8 cellular contexts compared by ENCODE assay signal in genomic region chr17:78745407-78746088, GRCh38. TPM values are rescaled to one million over a fixed set of nuclear protein-coding genes. Genes with fewer than 3 reads are reported as not detected.
A peak's percentile ranks its signal among the peaks of the same experiment; 100 is the strongest.
DNase-seq lines count a peak whose midpoint lies in the region; FAIRE-seq and TF ChIP-seq lines count a peak whose summit lies in the region.

No MANE protein-coding gene starts in this region.

- TF ChIP-seq POLR2A in lower leg skin (IDR thresholded peaks at IDR 0.05): no peak

- TF ChIP-seq CTCF in kidney (IDR thresholded peaks at IDR 0.05; ENCODE audit: borderline replicate concordance, extremely low read depth, insufficient read depth) (peak; percentile 52), lower leg skin (IDR thresholded peaks at IDR 0.05) (peak in 1 of 3 donors; percentile 19)

- H3K27me3 Mint-ChIP-seq in stimulated activated naive CD8-positive, alpha-beta T cell treated with anti-CD3 and anti-CD28 coated beads, Interleukin-15, Interleukin-2, amounts not matched to agents 100 ng/mL and 50 ng/mL, for 24 hours: no peaks in the 10 kb centered on the region

- DNase-seq in NOMO-1 treated with DMSO at 0.1 percent for 48 hours (lab: John Stamatoyannopoulos, UW; ENCODE audit: unreplicated experiment) (peak; percentile 28), NOMO-1 treated with dmso at 0.1 percent for 144 hours (lab: John Stamatoyannopoulos, UW; ENCODE audit: unreplicated experiment) (no peak), NCI-H69 (lab: John Stamatoyannopoulos, UW) (peak; percentile 42), adipocyte (ENCODE audit: low read depth) (peak; percentile 82), kidney (no peak), lower leg skin (ENCODE audit: low spot score in 2 of 2) (no peak), HuH-7.5 (ENCODE audit: low spot score) (no peak)

- peaks cover 98% of the 10 kb centered on the region for H3K4me1 Mint-ChIP-seq in stimulated activated naive CD8-positive, alpha-beta T cell treated with anti-CD3 and anti-CD28 coated beads, Interleukin-15, Interleukin-2, amounts not matched to agents 100 ng/mL and 50 ng/mL, for 24 hours (ENCODE audit: low read depth)

- H3K4me3 ChIP-seq in adipocyte (ENCODE audit: low read length): no peak overlapping the region
- H3K4me3 ChIP-seq in kidney (ENCODE audit: low read length in 2 of 2): no peak overlapping the region
- no peak overlapping the region for H3K4me3 ChIP-seq in lower leg skin (ENCODE audit: low read depth, poor library complexity, severe bottlenecking)

- intact Hi-C loops in kidney (cut with DNase I): no loop called here
- intact Hi-C loops in lower leg skin (cut with DNase I; ENCODE audit: low total_unique reads): no loop called here

- no peak for FAIRE-seq in kidney (lab: Jason Lieb, UNC)

- 62 to 64% methylated on average over 12 of the region's 12 CpGs for WGBS in lower leg skin, 2 donors

- H3K4me1 ChIP-seq in adipocyte (ENCODE audit: control insufficient read depth, insufficient read depth, low read length): peaks cover 36% of the 10 kb centered on the region
- H3K4me1 ChIP-seq in kidney (ENCODE audit: control insufficient read depth in 1 of 2, insufficient read depth in 1 of 2, low read depth in 1 of 2, low read length in 2 of 2): peaks cover 20 to 28% of the 10 kb centered on the region in 2 donors

- H3K36me3 Mint-ChIP-seq in stimulated activated naive CD8-positive, alpha-beta T cell treated with anti-CD3 and anti-CD28 coated beads, Interleukin-15, Interleukin-2, amounts not matched to agents 100 ng/mL and 50 ng/mL, for 24 hours (ENCODE audit: low read depth): peaks cover 14% of the 10 kb centered on the region

- H3K9me3 ChIP-seq in adipocyte (ENCODE audit: control insufficient read depth, low read length) (no peaks in the 10 kb centered on the region), kidney (ENCODE audit: control insufficient read depth in 1 of 2, low read length in 2 of 2) (no peaks in the 10 kb centered on the region)

- H3K36me3 ChIP-seq in adipocyte (ENCODE audit: control insufficient read depth, insufficient read depth, low read length, severe bottlenecking) (no peaks in the 10 kb centered on the region), kidney (ENCODE audit: control insufficient read depth in 1 of 2, insufficient read depth in 2 of 2, low read length in 2 of 2) (no peaks in the 10 kb centered on the region)

- no peak overlapping the region for H3K27ac ChIP-seq in kidney (ENCODE audit: low read depth in 2 of 2, low read length in 2 of 2)

- H3K27ac Mint-ChIP-seq in stimulated activated naive CD8-positive, alpha-beta T cell treated with anti-CD3 and anti-CD28 coated beads, Interleukin-15, Interleukin-2, amounts not matched to agents 100 ng/mL and 50 ng/mL, for 24 hours: peak overlapping the region; percentile 81

- H3K4me3 Mint-ChIP-seq in stimulated activated naive CD8-positive, alpha-beta T cell treated with anti-CD3 and anti-CD28 coated beads, Interleukin-15, Interleukin-2, amounts not matched to agents 100 ng/mL and 50 ng/mL, for 24 hours: peak overlapping the region; percentile 14

- H3K27me3 ChIP-seq in adipocyte (replicated peaks; ENCODE audit: control insufficient read depth, insufficient read depth, low read length): no peaks in the 10 kb centered on the region

- H3K9ac ChIP-seq in adipocyte (ENCODE audit: low read length) (no peak overlapping the region), kidney (ENCODE audit: low read length in 2 of 2) (no peak overlapping the region)

- no peaks in the 10 kb centered on the region for H3K9me3 Mint-ChIP-seq in stimulated activated naive CD8-positive, alpha-beta T cell treated with anti-CD3 and anti-CD28 coated beads, Interleukin-15, Interleukin-2, amounts not matched to agents 100 ng/mL and 50 ng/mL, for 24 hours

RNA-seq across cellular contexts. Expression of gene CYTH1, which starts 36.5 kb away (rescaled TPM):
- 59.7 TPM for total RNA-seq in kidney
- polyA plus RNA-seq in kidney (ENCODE audit: insufficient read depth, low read depth, low replicate concordance): 25.3 TPM
- 10 to 100 TPM; 53.7 to 79.4 (median 63.9) TPM for total RNA-seq in lower leg skin

Comparison
In these comparisons a context has a peak if more than half of its experiments do, and no peak if none do; other contexts are left out.
1. DNase-seq: peak in NOMO-1 treated with DMSO at 0.1 percent for 48 hours (single experiment), NCI-H69 (single experiment) and adipocyte (single experiment); none in NOMO-1 treated with dmso at 0.1 percent for 144 hours (single experiment), kidney (single experiment), lower leg skin (0 of 2) and HuH-7.5 (single experiment).